1 cellular context compared by ENCODE assay signal in genomic region chr1:44068442-44068861, GRCh38.
A peak's percentile ranks its signal among the peaks of the same experiment; 100 is the strongest.
TF ChIP-seq lines count a peak whose summit lies in the region.

No MANE protein-coding gene starts in this region.

TF ChIP-seq in GM12878, 131 proteins besides CTCF, POLR2A, EP300 and RAD21:
- TF ChIP-seq TCF12 (IDR thresholded peaks at IDR 0.05; ENCODE audit: low read depth, low read length): no peak
- no peak for TF ChIP-seq CEBPB (IDR thresholded peaks at IDR 0.05; ENCODE audit: borderline replicate concordance in 1 of 2, low read depth in 2 of 2, low read length in 2 of 2)
- no peak for TF ChIP-seq RCOR1 (conservative IDR thresholded peaks at IDR 0.05; ENCODE audit: low read depth, low read length)
- TF ChIP-seq YBX1 (IDR thresholded peaks at IDR 0.05): no peak
- TF ChIP-seq NR2C1 (IDR thresholded peaks at IDR 0.05): 0 out of 2 replicates have a peak, but pooled peaks have one; percentile 8
- TF ChIP-seq HDGF (IDR thresholded peaks at IDR 0.05): no peak
- TF ChIP-seq IRF4 (IDR thresholded peaks at IDR 0.05; ENCODE audit: low read depth, low read length): no peak
- peak; percentile 86 for TF ChIP-seq SPI1 (IDR thresholded peaks at IDR 0.05; ENCODE audit: borderline replicate concordance, insufficient read depth, low read depth, low read length)
- no peak for TF ChIP-seq BCLAF1 (IDR thresholded peaks at IDR 0.05)
- TF ChIP-seq IKZF1 (conservative IDR thresholded peaks at IDR 0.05): no peak
- TF ChIP-seq WRNIP1 (IDR thresholded peaks at IDR 0.05; ENCODE audit: borderline replicate concordance, low read depth, low read length): no peak
- TF ChIP-seq CEBPZ (IDR thresholded peaks at IDR 0.05; ENCODE audit: low read depth, low read length): no peak
- TF ChIP-seq CHD1 (IDR thresholded peaks at IDR 0.05; ENCODE audit: low read depth, low read length): no peak
- no peak for TF ChIP-seq E4F1 (IDR thresholded peaks at IDR 0.05; ENCODE audit: borderline replicate concordance, partially characterized antibody)
- TF ChIP-seq HCFC1 (IDR thresholded peaks at IDR 0.05; ENCODE audit: low read length): no peak
- TF ChIP-seq SIN3A (IDR thresholded peaks at IDR 0.05; ENCODE audit: low read depth, low read length): no peak
- no peak for TF ChIP-seq RAD51 (IDR thresholded peaks at IDR 0.05)
- TF ChIP-seq RUNX3 (IDR thresholded peaks at IDR 0.05; ENCODE audit: low read length): 0 out of 2 replicates have a peak, but pooled peaks have one; percentile 21
- no peak for TF ChIP-seq MLLT1 (IDR thresholded peaks at IDR 0.05)
- TF ChIP-seq NR2F1 (conservative IDR thresholded peaks at IDR 0.05): peak; percentile 76
- no peak for TF ChIP-seq ZBTB11 (CRISPR knock-in tag; IDR thresholded peaks at IDR 0.05)
- no peak for TF ChIP-seq MXI1 (IDR thresholded peaks at IDR 0.05; ENCODE audit: low read depth, low read length)
- TF ChIP-seq RELA (IDR thresholded peaks at IDR 0.05; ENCODE audit: borderline replicate concordance, partially characterized antibody): no peak
- no peak for TF ChIP-seq FOXM1 (IDR thresholded peaks at IDR 0.05; ENCODE audit: low read depth, low read length)
- TF ChIP-seq GABPA (IDR thresholded peaks at IDR 0.05; ENCODE audit: low read depth): no peak
- no peak for TF ChIP-seq IRF3 (IDR thresholded peaks at IDR 0.05)
